Comparison of ENCODE assay signal across 30 cellular contexts in genomic region chr3:95120921-95121320, GRCh38.
DNase-seq lines count a peak whose midpoint lies in the region; ATAC-seq lines count a peak whose summit lies in the region.
"Had no signal": no experiment of that assay in that cellular context is flagged by ENCODE, and none has a peak within 500 bp of the region (broad histone marks: within the 10 kb centered on the region; RNA-seq: fewer than 3 reads in every experiment).

No MANE protein-coding gene starts in this region.

- no peaks in the 10 kb centered on the region for H3K27me3 Mint-ChIP-seq in stimulated activated naive B cell treated with anti-CD40 and anti-IgM and Interleukin-4, amounts not matched to agents 10 μg/mL and 1 μg/mL and 100 μg/mL, for 72 hours
- H3K27me3 Mint-ChIP-seq: activated naive CD8-positive, alpha-beta T cell treated with anti-CD3 and anti-CD28 coated beads, Interleukin-2, amount 10 ng/mL, durations not matched to agents 7 days and 5 days; activated T-cell treated with anti-CD3 and anti-CD28 coated beads, Interleukin-2, amount 50 U/mL, for 24 hours; CD4-positive, alpha-beta T cell had no signal

- H2AFZ ChIP-seq in neuron (ENCODE audit: low read depth, low read length) = peak overlapping the region; percentile 18

- H3K36me3 ChIP-seq in neuron (ENCODE audit: insufficient read depth, low read length) = no peaks in the 10 kb centered on the region
- H3K36me3 ChIP-seq: esophagus muscularis mucosa, HAP-1, heart right ventricle, lower lobe of right lung, right atrium auricular region had no signal

- H3K27me3 ChIP-seq in neuron (ENCODE audit: insufficient read depth, low read length) = no peaks in the 10 kb centered on the region
- H3K27me3 ChIP-seq: esophagus muscularis mucosa, heart right ventricle, right atrium auricular region had no signal

- H3K4me3 ChIP-seq in neuron (ENCODE audit: low read length) = no peak overlapping the region
- H3K4me3 ChIP-seq: A549, esophagus muscularis mucosa, HAP-1, heart right ventricle, lower lobe of right lung, right atrium auricular region had no signal

- DNase-seq in ELF-1 (ENCODE audit: low read depth, low spot score) = peak; percentile 7
- DNase-seq in OCI-M1 (lab: John Stamatoyannopoulos, UW) = peak; percentile 54
- peak; percentile 81 for DNase-seq in foreskin melanocyte
- no peak for DNase-seq in stimulated activated naive B cell treated with anti-CD40 and anti-IgM and Interleukin-4, amounts not matched to agents 10 μg/mL and 1 μg/mL and 100 μg/mL, for 72 hours
- no peak for DNase-seq in COLO668 (lab: John Stamatoyannopoulos, UW; ENCODE audit: unreplicated experiment)
- DNase-seq in activated CD4-positive, alpha-beta T cell treated with anti-CD3 and anti-CD28 coated beads for 1 hour = no peak
- DNase-seq: activated CD4-positive, alpha-beta T cell treated with anti-CD3 and anti-CD28 coated beads, Interleukin-2, amount 50 U/mL, for 1 hour; activated gamma-delta T cell; activated naive CD8-positive, alpha-beta T cell treated with anti-CD3 and anti-CD28 coated beads, Interleukin-2, amount 10 ng/mL, durations not matched to agents 7 days and 5 days; activated T-cell treated with anti-CD3 and anti-CD28 coated beads, Interleukin-2, amount 50 U/mL, for 24 hours; CD4-positive, alpha-beta T cell; cortex of kidney; foreskin fibroblast; heart right ventricle; lower lobe of right lung; NCI-H146; NCI-H226; NCI-H774; SIG-M5; small intestine; stimulated activated naive CD8-positive, alpha-beta T cell treated with anti-CD3 and anti-CD28 coated beads, Interleukin-15, Interleukin-2, amounts not matched to agents 100 U/mL and 50 U/mL, for 24 hours; T1000 had no signal

- H3K9me3 ChIP-seq in neuron (ENCODE audit: low read length) = peaks cover 2% of the 10 kb centered on the region
- H3K9me3 ChIP-seq: A549, HAP-1, lower lobe of right lung, right atrium auricular region had no signal

- peaks cover 4 to 8% of the 10 kb centered on the region in 2 donors for H3K9me3 Mint-ChIP-seq in stimulated activated naive B cell treated with anti-CD40 and anti-IgM and Interleukin-4, amounts not matched to agents 10 μg/mL and 1 μg/mL and 100 μg/mL, for 72 hours
- H3K9me3 Mint-ChIP-seq: nephron had no signal

- no peak for ATAC-seq in stimulated activated naive B cell treated with anti-CD40 and anti-IgM and Interleukin-4, amounts not matched to agents 10 μg/mL and 1 μg/mL and 100 μg/mL, for 72 hours (replicated peaks)
- ATAC-seq in HG03135 (IDR thresholded peaks at IDR 0.05; ENCODE audit: unreplicated experiment) = no peak
- ATAC-seq: A549; heart right ventricle; lower lobe of right lung; stimulated activated naive CD8-positive, alpha-beta T cell treated with anti-CD3 and anti-CD28 coated beads, Interleukin-15, Interleukin-2, amounts not matched to agents 100 U/mL and 50 U/mL, for 24 hours; WTC11 had no signal

- peaks cover 10% of the 10 kb centered on the region for H3K4me1 ChIP-seq in neuron (ENCODE audit: insufficient read depth, low read length)
- H3K4me1 ChIP-seq: A549, esophagus muscularis mucosa, HAP-1, heart right ventricle, lower lobe of right lung, right atrium auricular region had no signal

- no peaks in the 10 kb centered on the region for H3K36me3 Mint-ChIP-seq in stimulated activated naive B cell treated with anti-CD40 and anti-IgM and Interleukin-4, amounts not matched to agents 10 μg/mL and 1 μg/mL and 100 μg/mL, for 72 hours
- H3K36me3 Mint-ChIP-seq: activated naive CD8-positive, alpha-beta T cell treated with anti-CD3 and anti-CD28 coated beads, Interleukin-2, amount 10 ng/mL, durations not matched to agents 7 days and 5 days; WTC11 had no signal

- H3K4me3 Mint-ChIP-seq in stimulated activated naive B cell treated with anti-CD40 and anti-IgM and Interleukin-4, amounts not matched to agents 10 μg/mL and 1 μg/mL and 100 μg/mL, for 72 hours = no peak overlapping the region
- H3K4me3 Mint-ChIP-seq: activated naive CD8-positive, alpha-beta T cell treated with anti-CD3 and anti-CD28 coated beads, Interleukin-2, amount 10 ng/mL, durations not matched to agents 7 days and 5 days; activated T-cell treated with anti-CD3 and anti-CD28 coated beads, Interleukin-2, amount 50 U/mL, for 24 hours; CD4-positive, alpha-beta T cell; nephron; WTC11 had no signal

- no peak overlapping the region for H3K27ac Mint-ChIP-seq in stimulated activated naive B cell treated with anti-CD40 and anti-IgM and Interleukin-4, amounts not matched to agents 10 μg/mL and 1 μg/mL and 100 μg/mL, for 72 hours
- H3K27ac Mint-ChIP-seq: activated naive CD8-positive, alpha-beta T cell treated with anti-CD3 and anti-CD28 coated beads, Interleukin-2, amount 10 ng/mL, durations not matched to agents 7 days and 5 days; activated T-cell treated with anti-CD3 and anti-CD28 coated beads, Interleukin-2, amount 50 U/mL, for 24 hours; CD4-positive, alpha-beta T cell; WTC11 had no signal

- no peaks in the 10 kb centered on the region for H3K4me1 Mint-ChIP-seq in stimulated activated naive B cell treated with anti-CD40 and anti-IgM and Interleukin-4, amounts not matched to agents 10 μg/mL and 1 μg/mL and 100 μg/mL, for 72 hours
- H3K4me1 Mint-ChIP-seq: activated naive CD8-positive, alpha-beta T cell treated with anti-CD3 and anti-CD28 coated beads, Interleukin-2, amount 10 ng/mL, durations not matched to agents 7 days and 5 days; nephron had no signal

Comparison
In these comparisons a context has a peak if more than half of its experiments do, and no peak if none do; other contexts are left out.
1. DNase-seq: peak in ELF-1 (single experiment), OCI-M1 (single experiment) and foreskin melanocyte (single experiment); none in stimulated activated naive B cell treated with anti-CD40 and anti-IgM and Interleukin-4, amounts not matched to agents 10 μg/mL and 1 μg/mL and 100 μg/mL, for 72 hours (single experiment), COLO668 (single experiment) and activated CD4-positive, alpha-beta T cell treated with anti-CD3 and anti-CD28 coated beads for 1 hour (single experiment).